Comparison of ENCODE assay signal across 8 cellular contexts in the genomic region with DNA sequence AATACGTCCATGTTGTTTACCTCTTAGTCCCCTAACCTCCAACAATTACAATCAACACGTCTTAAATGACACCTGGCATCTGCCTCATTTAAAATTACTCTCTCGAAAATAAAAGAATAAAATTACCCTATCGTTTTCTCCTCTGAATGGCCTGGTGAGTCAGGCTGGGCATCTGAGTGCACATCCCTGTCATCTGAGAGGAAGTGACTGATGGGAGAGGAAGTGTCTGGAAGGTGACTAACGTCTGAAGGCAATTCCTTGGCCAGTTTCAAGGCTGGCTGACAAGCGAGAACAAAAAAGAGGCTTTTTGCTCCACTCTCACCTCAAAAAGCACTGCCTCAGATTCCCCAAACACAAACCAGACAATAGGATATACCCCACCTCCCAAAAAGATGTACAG. TPM values are rescaled to one million over a fixed set of nuclear protein-coding genes. Genes with fewer than 3 reads are reported as not detected.
DNase-seq lines count a peak whose midpoint lies in the region; ATAC-seq, FAIRE-seq and TF ChIP-seq lines count a peak whose summit lies in the region.

No MANE protein-coding gene starts in this region.

- 50% methylated on average over 6 of the region's 6 CpGs for WGBS in right lobe of liver (ENCODE audit: insufficient coverage, low coverage, low lambda C conversion rate, missing lambda C conversion rate)
- 97% methylated on average over 6 of the region's 6 CpGs for WGBS in HepG2 (ENCODE audit: low lambda C conversion rate)

- H3K27me3 ChIP-seq in right lobe of liver: no peaks in the 10 kb centered on the region
- H3K27me3 ChIP-seq in HepG2 (ENCODE audit: control insufficient read depth in 1 of 2, insufficient read depth in 2 of 2, low read length in 2 of 2): no peaks in the 10 kb centered on the region

- TF ChIP-seq POLR2A in right lobe of liver (IDR thresholded peaks at IDR 0.05) (no peak), HepG2 (IDR thresholded peaks at IDR 0.05; ENCODE audit: insufficient read depth in 1 of 2, low read depth in 2 of 2, low read length in 2 of 2) (no peak)

- H3K9me3 ChIP-seq in right lobe of liver (no peaks in the 10 kb centered on the region), HepG2 (ENCODE audit: low read length) (no peaks in the 10 kb centered on the region)

- no peak overlapping the region for H3K9ac ChIP-seq in HepG2 (ENCODE audit: insufficient read depth, low read depth, low read length)

- H4K20me1 ChIP-seq in HepG2 (ENCODE audit: insufficient read depth, low read length): no peaks in the 10 kb centered on the region

- H3K4me2 ChIP-seq in HepG2 (ENCODE audit: low read depth, low read length): no peak overlapping the region

- POLR2A ChIA-PET in HepG2 (lab: Yijun Ruan, JAX): no interaction called here

- H3K79me2 ChIP-seq in HepG2 (ENCODE audit: insufficient read depth, low read length): no peaks in the 10 kb centered on the region

- H3K4me3 ChIP-seq in right lobe of liver (no peak overlapping the region), HepG2 (replicated peaks in 1 of 3; ENCODE audit: insufficient read depth in 1 of 3, low read depth in 2 of 3, low read length in 3 of 3) (no peak overlapping the region), foreskin fibroblast (ENCODE audit: low read depth in 1 of 2, low read length in 2 of 2) (peak overlapping the region in 1 of 2 donors; percentile 28)

- BruUV-seq in HepG2 (replicated peaks; lab: Mats Ljungman, UMichigan): no TSS peak

- TF ChIP-seq RAD21 in HepG2 (CRISPR knock-in tag; IDR thresholded peaks at IDR 0.05): no peak

- in situ Hi-C loops in HepG2 (cut with HindIII; ENCODE audit: extremely low pct_ligation_motif_present, low pct_unique_long_range_greater_than_20kb): no loop called here

- H3K4me1 ChIP-seq in right lobe of liver (no peaks in the 10 kb centered on the region), HepG2 (ENCODE audit: insufficient read depth, low read length) (0 out of 2 replicates have a peak, but pooled peaks cover 5% of the 10 kb centered on the region)

- H2AFZ ChIP-seq in HepG2 (ENCODE audit: low read length): no peak overlapping the region

- ATAC-seq in right lobe of liver (peak; percentile 55 to 85 (median 80)), HepG2 (no peak), SK-N-SH treated with all-trans-retinoic acid at 6 μM for 48 hours (peak; percentile 77)

- H3K27ac ChIP-seq in right lobe of liver (peak overlapping the region in 1 of 3 donors; percentile 41), HepG2 (ENCODE audit: extremely low read length, insufficient read depth, low read length) (no peak overlapping the region)

- TF ChIP-seq CTCF in right lobe of liver (IDR thresholded peaks at IDR 0.05): no peak
- TF ChIP-seq CTCF in HepG2 (CRISPR knock-in tag; IDR thresholded peaks at IDR 0.05): no peak
- no peak for TF ChIP-seq CTCF in foreskin fibroblast (IDR thresholded peaks at IDR 0.05; ENCODE audit: low read depth, low read length)

- H3K36me3 ChIP-seq in right lobe of liver (no peaks in the 10 kb centered on the region), HepG2 (replicated peaks in 1 of 2; ENCODE audit: control insufficient read depth in 1 of 2, insufficient read depth in 2 of 2, low read length in 2 of 2) (no peaks in the 10 kb centered on the region)

- peak in 1 of 3 donors; percentile 24 for DNase-seq in right lobe of liver
- DNase-seq in HepG2 (ENCODE audit: low spot score): no peak
- peak; percentile 91 to 94 for DNase-seq in foreskin fibroblast
- peak; percentile 71 for DNase-seq in urothelium cell line (ENCODE audit: low spot score)
- DNase-seq in NCI-H524 (lab: John Stamatoyannopoulos, UW): no peak
- no peak for DNase-seq in activated gamma-delta T cell treated with Interleukin-2 at 50 U/mL for 16 hours
- no peak for DNase-seq in globus pallidus (ENCODE audit: low spot score)

- TF ChIP-seq EP300 in HepG2 (IDR thresholded peaks at IDR 0.05; ENCODE audit: low read depth in 2 of 2, low read length in 2 of 2): no peak
- TF ChIP-seq EP300 in HepG2 (CRISPR knock-in tag; IDR thresholded peaks at IDR 0.05; ENCODE audit: borderline replicate concordance): no peak

- CTCF ChIA-PET in HepG2 (lab: Yijun Ruan, JAX; ENCODE audit: low intra/inter-chr PET ratio, low total read pairs): no interaction called here

- FAIRE-seq in HepG2 (lab: Jason Lieb, UNC) (no peak), urothelium cell line (lab: Jason Lieb, UNC) (no peak)

- intact Hi-C loops in right lobe of liver (cut with DNase I) (no loop called here), HepG2 (cut with micrococcal nuclease; ENCODE audit: unreplicated experiment) (no loop called here)

TF ChIP-seq in HepG2, 621 proteins besides CTCF, POLR2A, EP300 and RAD21 (continues in another document):
- TF ChIP-seq, protein P1, sequence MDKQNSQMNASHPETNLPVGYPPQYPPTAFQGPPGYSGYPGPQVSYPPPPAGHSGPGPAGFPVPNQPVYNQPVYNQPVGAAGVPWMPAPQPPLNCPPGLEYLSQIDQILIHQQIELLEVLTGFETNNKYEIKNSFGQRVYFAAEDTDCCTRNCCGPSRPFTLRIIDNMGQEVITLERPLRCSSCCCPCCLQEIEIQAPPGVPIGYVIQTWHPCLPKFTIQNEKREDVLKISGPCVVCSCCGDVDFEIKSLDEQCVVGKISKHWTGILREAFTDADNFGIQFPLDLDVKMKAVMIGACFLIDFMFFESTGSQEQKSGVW (CRISPR knock-in tag; IDR thresholded peaks at IDR 0.05; ENCODE audit: borderline replicate concordance): no peak
- TF ChIP-seq HMG20A (CRISPR knock-in tag; IDR thresholded peaks at IDR 0.05; ENCODE audit: borderline replicate concordance): no peak
- no peak for TF ChIP-seq TMF1 (CRISPR knock-in tag; IDR thresholded peaks at IDR 0.05; ENCODE audit: low read depth)
- TF ChIP-seq ZNF256 (CRISPR knock-in tag; conservative IDR thresholded peaks at IDR 0.05): no peak
- TF ChIP-seq SIX4 (CRISPR knock-in tag; IDR thresholded peaks at IDR 0.05): no peak

TF ChIP-seq in SK-N-SH treated with all-trans-retinoic acid at 6 μM for 48 hours, 23 proteins besides CTCF, POLR2A, EP300 and RAD21:
- TF ChIP-seq CSDC2 (CRISPR knock-in tag; IDR thresholded peaks at IDR 0.05) (no peak), TOX (CRISPR knock-in tag; IDR thresholded peaks at IDR 0.05; ENCODE audit: borderline replicate concordance) (0 out of 2 replicates have a peak, but pooled peaks have one; percentile 25)

RNA-seq across cellular contexts. Expression of gene MAPKAP1, which starts 57.7 kb away (rescaled TPM):
- total RNA-seq in right lobe of liver (10 to 100 TPM; 29.6 to 53.2 (median 48.3) TPM), HepG2 (2016; rRNA removed; fragmentation: Illumina TruSeq; extraction: Trizol) (63.3 and 64.3 TPM in 2 replicates)
- 73.6 and 79.6 TPM in 2 replicates for total RNA-seq in HepG2 (2016; cell fraction: cytosol; rRNA removed; fragmentation: Illumina TruSeq; extraction: Trizol; ENCODE audit: low read depth)
- total RNA-seq in HepG2 (2016; cell fraction: insoluble cytoplasmic fraction; rRNA removed; fragmentation: Illumina TruSeq; extraction: Trizol): 50.8 and 66.4 TPM in 2 replicates
- total RNA-seq in HepG2 (2016; cell fraction: membrane; rRNA removed; fragmentation: Illumina TruSeq; extraction: Trizol): 151 and 154 TPM in 2 replicates
- 40.3 and 49.7 TPM in 2 replicates for total RNA-seq in HepG2 (2016; cell fraction: nucleus; rRNA removed; fragmentation: Illumina TruSeq; extraction: Trizol)
- 38.3 and 45.0 TPM in 2 replicates for polyA plus RNA-seq in HepG2 (2011; rRNA removed)
- 31.1 and 37.8 TPM in 2 replicates for polyA plus RNA-seq in HepG2 (2011; cell fraction: cytosol; rRNA removed)
- polyA plus RNA-seq in HepG2 (2011; cell fraction: nucleus; rRNA removed): 19.1 and 22.9 TPM in 2 replicates
- polyA plus RNA-seq in HepG2 (2012): 23.3 and 24.3 TPM in 2 replicates
- 152 and 156 TPM in 2 replicates for polyA plus RNA-seq in HepG2 (2016; cell fraction: cytosol; fragmentation: Illumina TruSeq; extraction: Trizol; ENCODE audit: low read depth)
- polyA plus RNA-seq in HepG2 (2016; cell fraction: insoluble cytoplasmic fraction; fragmentation: Illumina TruSeq; extraction: Trizol; ENCODE audit: low read depth): 64.7 and 77.0 TPM in 2 replicates
- polyA plus RNA-seq in HepG2 (2016; cell fraction: membrane; fragmentation: Illumina TruSeq; extraction: Trizol; ENCODE audit: low read depth): 215 and 223 TPM in 2 replicates
- polyA plus RNA-seq in HepG2 (2016; cell fraction: nucleus; fragmentation: Illumina TruSeq; extraction: Trizol; ENCODE audit: insufficient read depth, low read depth): 63.9 and 70.8 TPM in 2 replicates
- 42.8 and 148 TPM in 2 replicates for polyA minus RNA-seq in HepG2 (2011; rRNA and poly(A)+ RNA removed; ENCODE audit: low replicate concordance)
- polyA minus RNA-seq in HepG2 (2011; cell fraction: cytosol; rRNA and poly(A)+ RNA removed): 8.1 and 12.7 TPM in 2 replicates
- polyA minus RNA-seq in HepG2 (2011; cell fraction: nucleus; rRNA and poly(A)+ RNA removed): 39.3 and 49.2 TPM in 2 replicates

Comparison
In these comparisons a context has a peak if more than half of its experiments do, and no peak if none do; other contexts are left out.
1. DNase-seq: peak in foreskin fibroblast (2 of 2) and urothelium cell line (single experiment); none in HepG2 (single experiment), NCI-H524 (0 of 2), activated gamma-delta T cell treated with Interleukin-2 at 50 U/mL for 16 hours (single experiment) and globus pallidus (single experiment).